Comparison of ENCODE assay signal across 1 cellular context in genomic region chr5:38360323-38361061, GRCh38.
A peak's percentile ranks its signal among the peaks of the same experiment; 100 is the strongest.
TF ChIP-seq lines count a peak whose summit lies in the region.

No MANE protein-coding gene starts in this region.

TF ChIP-seq in HEK293, 187 proteins besides CTCF, POLR2A, EP300 and RAD21 (continued from another document):
- TF ChIP-seq, protein P1, sequence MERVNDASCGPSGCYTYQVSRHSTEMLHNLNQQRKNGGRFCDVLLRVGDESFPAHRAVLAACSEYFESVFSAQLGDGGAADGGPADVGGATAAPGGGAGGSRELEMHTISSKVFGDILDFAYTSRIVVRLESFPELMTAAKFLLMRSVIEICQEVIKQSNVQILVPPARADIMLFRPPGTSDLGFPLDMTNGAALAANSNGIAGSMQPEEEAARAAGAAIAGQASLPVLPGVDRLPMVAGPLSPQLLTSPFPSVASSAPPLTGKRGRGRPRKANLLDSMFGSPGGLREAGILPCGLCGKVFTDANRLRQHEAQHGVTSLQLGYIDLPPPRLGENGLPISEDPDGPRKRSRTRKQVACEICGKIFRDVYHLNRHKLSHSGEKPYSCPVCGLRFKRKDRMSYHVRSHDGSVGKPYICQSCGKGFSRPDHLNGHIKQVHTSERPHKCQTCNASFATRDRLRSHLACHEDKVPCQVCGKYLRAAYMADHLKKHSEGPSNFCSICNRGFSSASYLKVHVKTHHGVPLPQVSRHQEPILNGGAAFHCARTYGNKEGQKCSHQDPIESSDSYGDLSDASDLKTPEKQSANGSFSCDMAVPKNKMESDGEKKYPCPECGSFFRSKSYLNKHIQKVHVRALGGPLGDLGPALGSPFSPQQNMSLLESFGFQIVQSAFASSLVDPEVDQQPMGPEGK (tag by site-specific recombination; IDR thresholded peaks at IDR 0.05), result no peak
- TF ChIP-seq ZNF76 (tag by site-specific recombination; IDR thresholded peaks at IDR 0.05; ENCODE audit: borderline replicate concordance, low read depth) (no peak), ZNF610 (tag by site-specific recombination; IDR thresholded peaks at IDR 0.05; ENCODE audit: borderline replicate concordance) (no peak), ZNF776 (tag by site-specific recombination; IDR thresholded peaks at IDR 0.05; ENCODE audit: borderline replicate concordance) (no peak), ZNF211 (tag by site-specific recombination; IDR thresholded peaks at IDR 0.05; ENCODE audit: low read depth) (no peak), ZBTB8A (tag by site-specific recombination; IDR thresholded peaks at IDR 0.05) (peak; percentile 78), ZNF266 (tag by site-specific recombination; IDR thresholded peaks at IDR 0.05; ENCODE audit: low read depth) (peak; percentile 87), ZNF324 (tag by site-specific recombination; IDR thresholded peaks at IDR 0.05) (no peak), ZNF302 (tag by site-specific recombination; IDR thresholded peaks at IDR 0.05; ENCODE audit: low read depth) (no peak), ZNF404 (tag by site-specific recombination; IDR thresholded peaks at IDR 0.05) (0 out of 2 replicates have a peak, but pooled peaks have one; percentile 66), ZNF585B (tag by site-specific recombination; IDR thresholded peaks at IDR 0.05) (no peak), ZBTB44 (tag by site-specific recombination; IDR thresholded peaks at IDR 0.05) (no peak), ZNF169 (tag by site-specific recombination; IDR thresholded peaks at IDR 0.05) (no peak), ZNF433 (tag by site-specific recombination; IDR thresholded peaks at IDR 0.05; ENCODE audit: low read depth) (peak; percentile 90), ZNF501 (tag by site-specific recombination; IDR thresholded peaks at IDR 0.05) (peak; percentile 56; the same call in 1 of the 2 replicates), YY2 (tag by site-specific recombination; IDR thresholded peaks at IDR 0.05) (no peak), ZNF701 (tag by site-specific recombination; IDR thresholded peaks at IDR 0.05) (no peak), ZSCAN30 (tag by site-specific recombination; IDR thresholded peaks at IDR 0.05) (no peak), OVOL3 (tag by site-specific recombination; IDR thresholded peaks at IDR 0.05) (no peak), WT1 (tag by site-specific recombination; IDR thresholded peaks at IDR 0.05) (no peak), ZNF366 (tag by site-specific recombination; conservative IDR thresholded peaks at IDR 0.05) (no peak), KLF9 (tag by site-specific recombination; IDR thresholded peaks at IDR 0.05; ENCODE audit: low read depth) (no peak), ZNF426 (tag by site-specific recombination; IDR thresholded peaks at IDR 0.05) (peak; percentile 83)
- TF ChIP-seq, protein P2, sequence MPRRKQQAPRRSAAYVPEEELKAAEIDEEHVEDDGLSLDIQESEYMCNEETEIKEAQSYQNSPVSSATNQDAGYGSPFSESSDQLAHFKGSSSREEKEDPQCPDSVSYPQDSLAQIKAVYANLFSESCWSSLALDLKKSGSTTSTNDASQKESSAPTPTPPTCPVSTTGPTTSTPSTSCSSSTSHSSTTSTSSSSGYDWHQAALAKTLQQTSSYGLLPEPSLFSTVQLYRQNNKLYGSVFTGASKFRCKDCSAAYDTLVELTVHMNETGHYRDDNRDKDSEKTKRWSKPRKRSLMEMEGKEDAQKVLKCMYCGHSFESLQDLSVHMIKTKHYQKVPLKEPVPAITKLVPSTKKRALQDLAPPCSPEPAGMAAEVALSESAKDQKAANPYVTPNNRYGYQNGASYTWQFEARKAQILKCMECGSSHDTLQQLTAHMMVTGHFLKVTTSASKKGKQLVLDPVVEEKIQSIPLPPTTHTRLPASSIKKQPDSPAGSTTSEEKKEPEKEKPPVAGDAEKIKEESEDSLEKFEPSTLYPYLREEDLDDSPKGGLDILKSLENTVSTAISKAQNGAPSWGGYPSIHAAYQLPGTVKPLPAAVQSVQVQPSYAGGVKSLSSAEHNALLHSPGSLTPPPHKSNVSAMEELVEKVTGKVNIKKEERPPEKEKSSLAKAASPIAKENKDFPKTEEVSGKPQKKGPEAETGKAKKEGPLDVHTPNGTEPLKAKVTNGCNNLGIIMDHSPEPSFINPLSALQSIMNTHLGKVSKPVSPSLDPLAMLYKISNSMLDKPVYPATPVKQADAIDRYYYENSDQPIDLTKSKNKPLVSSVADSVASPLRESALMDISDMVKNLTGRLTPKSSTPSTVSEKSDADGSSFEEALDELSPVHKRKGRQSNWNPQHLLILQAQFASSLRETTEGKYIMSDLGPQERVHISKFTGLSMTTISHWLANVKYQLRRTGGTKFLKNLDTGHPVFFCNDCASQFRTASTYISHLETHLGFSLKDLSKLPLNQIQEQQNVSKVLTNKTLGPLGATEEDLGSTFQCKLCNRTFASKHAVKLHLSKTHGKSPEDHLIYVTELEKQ (tag by site-specific recombination; IDR thresholded peaks at IDR 0.05; ENCODE audit: borderline replicate concordance), result no peak; the same call in 1 of the 2 replicates
- TF ChIP-seq, protein P3, sequence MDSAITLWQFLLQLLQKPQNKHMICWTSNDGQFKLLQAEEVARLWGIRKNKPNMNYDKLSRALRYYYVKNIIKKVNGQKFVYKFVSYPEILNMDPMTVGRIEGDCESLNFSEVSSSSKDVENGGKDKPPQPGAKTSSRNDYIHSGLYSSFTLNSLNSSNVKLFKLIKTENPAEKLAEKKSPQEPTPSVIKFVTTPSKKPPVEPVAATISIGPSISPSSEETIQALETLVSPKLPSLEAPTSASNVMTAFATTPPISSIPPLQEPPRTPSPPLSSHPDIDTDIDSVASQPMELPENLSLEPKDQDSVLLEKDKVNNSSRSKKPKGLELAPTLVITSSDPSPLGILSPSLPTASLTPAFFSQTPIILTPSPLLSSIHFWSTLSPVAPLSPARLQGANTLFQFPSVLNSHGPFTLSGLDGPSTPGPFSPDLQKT (IDR thresholded peaks at IDR 0.05; ENCODE audit: borderline replicate concordance, low read depth, low read length), result no peak
- TF ChIP-seq, protein P4, sequence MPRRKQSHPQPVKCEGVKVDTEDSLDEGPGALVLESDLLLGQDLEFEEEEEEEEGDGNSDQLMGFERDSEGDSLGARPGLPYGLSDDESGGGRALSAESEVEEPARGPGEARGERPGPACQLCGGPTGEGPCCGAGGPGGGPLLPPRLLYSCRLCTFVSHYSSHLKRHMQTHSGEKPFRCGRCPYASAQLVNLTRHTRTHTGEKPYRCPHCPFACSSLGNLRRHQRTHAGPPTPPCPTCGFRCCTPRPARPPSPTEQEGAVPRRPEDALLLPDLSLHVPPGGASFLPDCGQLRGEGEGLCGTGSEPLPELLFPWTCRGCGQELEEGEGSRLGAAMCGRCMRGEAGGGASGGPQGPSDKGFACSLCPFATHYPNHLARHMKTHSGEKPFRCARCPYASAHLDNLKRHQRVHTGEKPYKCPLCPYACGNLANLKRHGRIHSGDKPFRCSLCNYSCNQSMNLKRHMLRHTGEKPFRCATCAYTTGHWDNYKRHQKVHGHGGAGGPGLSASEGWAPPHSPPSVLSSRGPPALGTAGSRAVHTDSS (tag by site-specific recombination; IDR thresholded peaks at IDR 0.05), result no peak
